Comparison of ENCODE assay signal across 8 cellular contexts in the genomic region with DNA sequence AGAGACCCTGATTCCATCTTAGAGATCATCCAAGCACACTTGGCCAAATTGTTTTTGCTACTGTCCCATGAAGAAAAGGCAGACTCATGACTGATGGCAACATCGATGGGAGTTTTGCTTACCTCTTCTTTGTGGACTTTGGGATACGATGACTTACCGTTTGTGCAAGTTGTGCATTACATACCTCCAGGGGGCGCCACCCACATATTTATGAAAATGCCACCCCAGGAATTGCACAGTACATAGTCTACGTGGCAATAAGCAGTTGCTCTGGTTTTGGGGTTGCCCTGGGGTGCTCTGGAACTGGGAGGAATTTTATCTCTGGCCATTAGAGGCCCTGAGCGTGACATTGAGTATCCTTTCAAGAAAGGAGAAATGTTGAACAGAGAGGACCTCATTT.
DNase-seq lines count a peak whose midpoint lies in the region; TF ChIP-seq lines count a peak whose summit lies in the region.
"Not testable (repeated sequence)": the region's sequence is repeated elsewhere in the genome, so short reads cannot be mapped to it uniquely, and the experiment has no call there.

No MANE protein-coding gene starts in this region.

- not testable (repeated sequence) for H3K9me3 ChIP-seq in SK-N-MC (ENCODE audit: low read depth, low read length); smooth muscle cell (replicated peaks; ENCODE audit: low read depth)

- TF ChIP-seq CTCF in cardiac fibroblast (IDR thresholded peaks at IDR 0.05; ENCODE audit: low read depth, low read length) = peak; percentile 17
- peak; percentile 41 for TF ChIP-seq CTCF in smooth muscle cell (IDR thresholded peaks at IDR 0.05; ENCODE audit: borderline replicate concordance, insufficient read depth, poor library complexity, severe bottlenecking)

- H3F3A ChIP-seq in smooth muscle cell (ENCODE audit: low read depth) = not testable (repeated sequence)

- H2AFZ ChIP-seq in smooth muscle cell (ENCODE audit: low read depth) = not testable (repeated sequence)

- DNase-seq in ELF-1 (ENCODE audit: low read depth, low spot score) (peak; percentile 29), MV-4-11 (lab: John Stamatoyannopoulos, UW) (peak; percentile 1), SK-N-MC (ENCODE audit: low read depth, low spot score) (peak; percentile 6), cardiac fibroblast (ENCODE audit: low read depth in 2 of 2) (peak; percentile 31 to 41), iris pigment epithelial cell (ENCODE audit: low read depth) (peak; percentile 20), stromal cell of bone marrow (ENCODE audit: low read depth) (peak; percentile 8)
- peak in 2 of 3 experiments; percentile 22 to 51 for DNase-seq in activated CD8-positive, alpha-beta memory T cell treated with anti-CD3 and anti-CD28 coated beads for 48 hours (ENCODE audit: low read depth in 2 of 3, low spot score in 2 of 3)
- not testable (repeated sequence) for DNase-seq in smooth muscle cell (lab: John Stamatoyannopoulos, UW; ENCODE audit: unreplicated experiment)

- H3K27me3 ChIP-seq in smooth muscle cell (ENCODE audit: low read depth) = not testable (repeated sequence)

- H3K4me2 ChIP-seq in smooth muscle cell = not testable (repeated sequence)

- H3K27ac ChIP-seq in SK-N-MC; smooth muscle cell (ENCODE audit: low read depth): not testable (repeated sequence)

- H3K79me2 ChIP-seq in smooth muscle cell (ENCODE audit: low read depth) = not testable (repeated sequence)

- WGBS in smooth muscle cell (ENCODE audit: low lambda C conversion rate) = 49% methylated on average over 6 of the region's 6 CpGs

- H3K4me1 ChIP-seq in smooth muscle cell (ENCODE audit: low read depth) = not testable (repeated sequence)

- not testable (repeated sequence) for H3K36me3 ChIP-seq in SK-N-MC (ENCODE audit: insufficient read depth, low read length); smooth muscle cell (ENCODE audit: low read depth)

- H4K20me1 ChIP-seq in smooth muscle cell (ENCODE audit: low read depth) = not testable (repeated sequence)

- H3K9ac ChIP-seq in SK-N-MC (ENCODE audit: insufficient read length); smooth muscle cell (ENCODE audit: low read depth): not testable (repeated sequence)

- not testable (repeated sequence) for H3K4me3 ChIP-seq in SK-N-MC; cardiac fibroblast (replicated peaks in 1 of 2; ENCODE audit: low read depth in 2 of 2, low read length in 2 of 2); smooth muscle cell
